ENCODE assay signal across 9 cellular contexts in genomic region chr10:114100848-114101741, GRCh38. TPM values are rescaled to one million over a fixed set of nuclear protein-coding genes. Genes with fewer than 3 reads are reported as not detected.
A peak's percentile ranks its signal among the peaks of the same experiment; 100 is the strongest.
DNase-seq lines count a peak whose midpoint lies in the region; ATAC-seq, FAIRE-seq and TF ChIP-seq lines count a peak whose summit lies in the region.
"Had no signal": no experiment of that assay in that cellular context is flagged by ENCODE, and none has a peak within 500 bp of the region (broad histone marks: within the 10 kb centered on the region; RNA-seq: fewer than 3 reads in every experiment).

No MANE protein-coding gene starts in this region.

- FAIRE-seq in GM19239 (lab: Jason Lieb, UNC): peak; percentile 70
- FAIRE-seq: TTC549 had no signal

- peaks cover 12% of the 10 kb centered on the region for H3K4me1 Mint-ChIP-seq in nephron

- H2AFZ ChIP-seq in fibroblast of lung (ENCODE audit: low read length): peak overlapping the region; percentile 67

- no peaks in the 10 kb centered on the region for H3K79me2 ChIP-seq in fibroblast of lung (ENCODE audit: control insufficient read depth, insufficient read depth, low read length)

- H3K9ac ChIP-seq in fibroblast of lung (ENCODE audit: insufficient read depth, low read length): peak overlapping the region; percentile 7

- H3K9me3 Mint-ChIP-seq in nephron: no peaks in the 10 kb centered on the region

- H3K27me3 Mint-ChIP-seq in nephron (ENCODE audit: low read depth): peaks cover 49% of the 10 kb centered on the region

- no peak overlapping the region for H3K27ac ChIP-seq in fibroblast of lung (ENCODE audit: insufficient read depth, low read length)

- peaks cover 2% of the 10 kb centered on the region for H3K4me1 ChIP-seq in fibroblast of lung (ENCODE audit: control insufficient read depth, extremely low read depth, insufficient read depth, low read length)

- H3K4me2 ChIP-seq in fibroblast of lung (ENCODE audit: extremely low read depth, insufficient read depth, low read length): peak overlapping the region; percentile 84

- peaks cover 17% of the 10 kb centered on the region for H3K27me3 ChIP-seq in fibroblast of lung (ENCODE audit: control insufficient read depth, insufficient read depth, low read length)

- H3K36me3 Mint-ChIP-seq in nephron (ENCODE audit: low read depth): no peaks in the 10 kb centered on the region

- TF ChIP-seq CTCF in fibroblast of lung (conservative IDR thresholded peaks at IDR 0.05 in 1 of 2, IDR thresholded peaks at IDR 0.05 in 1 of 2; ENCODE audit: low read depth in 1 of 2, low read length in 2 of 2) (no peak), nephron (IDR thresholded peaks at IDR 0.05; ENCODE audit: unreplicated experiment in 3 of 3) (no peak)

- H3K4me3 ChIP-seq in fibroblast of lung (replicated peaks in 1 of 4; ENCODE audit: control extremely low read depth in 1 of 4, insufficient read depth in 1 of 4, low read depth in 3 of 4, low read length in 4 of 4): peak overlapping the region; percentile 34 to 49 (median 39)

- DNase-seq in GM19239 (ENCODE audit: insufficient read length, low spot score) (no peak), SK-N-DZ (ENCODE audit: low spot score) (peak; percentile 20), fibroblast of lung (ENCODE audit: low read depth in 2 of 2) (peak; percentile 26 to 72), NCI-H2029 treated with DMSO at 0.1 percent for 48 hours (lab: John Stamatoyannopoulos, UW) (no peak)

- peak overlapping the region in 1 of 3 experiments; percentile 54 for H3K27ac Mint-ChIP-seq in nephron

- H4K20me1 ChIP-seq in fibroblast of lung (ENCODE audit: control insufficient read depth, extremely low read depth, insufficient read depth, low read length): no peaks in the 10 kb centered on the region

- H3K9me3 ChIP-seq in fibroblast of lung (ENCODE audit: control insufficient read depth, insufficient read depth, low read depth, low read length): no peaks in the 10 kb centered on the region

- H3K4me3 Mint-ChIP-seq in nephron: peak overlapping the region; percentile 65 to 75 (median 68)

- H3K36me3 ChIP-seq in fibroblast of lung (ENCODE audit: control insufficient read depth, insufficient read depth, low read length): no peaks in the 10 kb centered on the region

- ATAC-seq in GM21529 (IDR thresholded peaks at IDR 0.05; ENCODE audit: unreplicated experiment) (no peak), GM19397 (IDR thresholded peaks at IDR 0.05; ENCODE audit: unreplicated experiment) (no peak), HG03135 (IDR thresholded peaks at IDR 0.05; ENCODE audit: unreplicated experiment) (no peak)

RNA-seq across cellular contexts. Expression of gene ADRB1, which starts 57.4 kb away (rescaled TPM):
- polyA plus RNA-seq in SK-N-DZ (2014; cell fraction: cytosol; rRNA removed): not detected in 2 replicates
- polyA plus RNA-seq in SK-N-DZ (2014; cell fraction: nucleus; rRNA removed): not detected in 2 replicates
- total RNA-seq in fibroblast of lung: not detected in 2 replicates
- not detected in 2 replicates for polyA plus RNA-seq in fibroblast of lung
- not detected in 2 replicates for polyA plus RNA-seq in fibroblast of lung (2012)
- not detected in 2 replicates for polyA minus RNA-seq in fibroblast of lung (ENCODE audit: low replicate concordance)

Comparison
In these comparisons a context has a peak if more than half of its experiments do, and no peak if none do; other contexts are left out.
1. DNase-seq: peak in SK-N-DZ (single experiment) and fibroblast of lung (2 of 2); none in GM19239 (single experiment) and NCI-H2029 treated with DMSO at 0.1 percent for 48 hours (single experiment).